In genomic region chr2:46308629-46309028, GRCh38 we compare ENCODE assay signal across 1 cellular context.
TF ChIP-seq lines count a peak whose summit lies in the region.

No MANE protein-coding gene starts in this region.

TF ChIP-seq in HepG2, 621 proteins besides CTCF, POLR2A, EP300 and RAD21 (continued from another document and continues in another):
- TF ChIP-seq ZNF768 (CRISPR knock-in tag; IDR thresholded peaks at IDR 0.05), result no peak
- no peak for TF ChIP-seq PRPF4 (IDR thresholded peaks at IDR 0.05; ENCODE audit: low read depth, low read length, poor library complexity, severe bottlenecking)
- TF ChIP-seq ZBTB38 (CRISPR knock-in tag; IDR thresholded peaks at IDR 0.05), result no peak
- TF ChIP-seq RXRA (CRISPR knock-in tag; IDR thresholded peaks at IDR 0.05), result no peak
- no peak for TF ChIP-seq TRIM22 (IDR thresholded peaks at IDR 0.05)
- TF ChIP-seq SATB2 (CRISPR knock-in tag; IDR thresholded peaks at IDR 0.05), result no peak
- TF ChIP-seq ZBTB20 (CRISPR knock-in tag; IDR thresholded peaks at IDR 0.05; ENCODE audit: borderline replicate concordance, low read depth), result 0 out of 2 replicates have a peak, but pooled peaks have one; percentile 28
- no peak for TF ChIP-seq AHR (CRISPR knock-in tag; IDR thresholded peaks at IDR 0.05)
- TF ChIP-seq CHD4 (IDR thresholded peaks at IDR 0.05; ENCODE audit: borderline replicate concordance, low read length), result no peak; the same call in 1 of the 2 replicates
- TF ChIP-seq CREB1 (IDR thresholded peaks at IDR 0.05), result no peak
- 0 out of 2 replicates have a peak, but pooled peaks have one; percentile 56 for TF ChIP-seq CREB1 (CRISPR knock-in tag; IDR thresholded peaks at IDR 0.05)
- peak; percentile 87 for TF ChIP-seq ZNF124 (CRISPR knock-in tag; IDR thresholded peaks at IDR 0.05)
- 0 out of 2 replicates have a peak, but pooled peaks have one; percentile 28 for TF ChIP-seq ZNF710 (CRISPR knock-in tag; IDR thresholded peaks at IDR 0.05; ENCODE audit: borderline replicate concordance)
- no peak for TF ChIP-seq RBM22 (optimal IDR thresholded peaks at IDR 0.05; ENCODE audit: low read length)
- peak; percentile 34; the same call in 1 of the 2 replicates for TF ChIP-seq ZNF652 (CRISPR knock-in tag; IDR thresholded peaks at IDR 0.05; ENCODE audit: borderline replicate concordance, low read depth)
- peak; percentile 80 for TF ChIP-seq DPF2 (CRISPR knock-in tag; IDR thresholded peaks at IDR 0.05; ENCODE audit: borderline replicate concordance, low read depth)
- no peak for TF ChIP-seq ZNF407 (CRISPR knock-in tag; IDR thresholded peaks at IDR 0.05; ENCODE audit: not compliant biosample characterization)
- no peak for TF ChIP-seq TBX3 (IDR thresholded peaks at IDR 0.05; ENCODE audit: borderline replicate concordance)
- TF ChIP-seq ZNF883 (CRISPR knock-in tag; IDR thresholded peaks at IDR 0.05; ENCODE audit: not compliant biosample characterization), result no peak
- no peak for TF ChIP-seq USF2 (IDR thresholded peaks at IDR 0.05; ENCODE audit: low read depth, low read length)
- TF ChIP-seq USF2 (CRISPR knock-in tag; IDR thresholded peaks at IDR 0.05; ENCODE audit: borderline replicate concordance), result no peak
- TF ChIP-seq ZNF501 (CRISPR knock-in tag; IDR thresholded peaks at IDR 0.05), result no peak
- TF ChIP-seq THAP9 (CRISPR knock-in tag; IDR thresholded peaks at IDR 0.05; ENCODE audit: borderline replicate concordance), result no peak
- peak; percentile 93 for TF ChIP-seq ZNF331 (CRISPR knock-in tag; IDR thresholded peaks at IDR 0.05)
- peak; percentile 58; the same call in 1 of the 2 replicates for TF ChIP-seq KAT7 (CRISPR knock-in tag; IDR thresholded peaks at IDR 0.05; ENCODE audit: borderline replicate concordance)
- TF ChIP-seq ISL2 (CRISPR knock-in tag; IDR thresholded peaks at IDR 0.05), result peak; percentile 86
- no peak for TF ChIP-seq ATF2 (CRISPR knock-in tag; IDR thresholded peaks at IDR 0.05)
- TF ChIP-seq ZFX (CRISPR knock-in tag; IDR thresholded peaks at IDR 0.05; ENCODE audit: low read depth), result no peak
- TF ChIP-seq CENPX (CRISPR knock-in tag; IDR thresholded peaks at IDR 0.05), result no peak
- peak; percentile 81; the same call in 1 of the 2 replicates for TF ChIP-seq ETV5 (CRISPR knock-in tag; IDR thresholded peaks at IDR 0.05; ENCODE audit: borderline replicate concordance)
- TF ChIP-seq CEBPG (CRISPR knock-in tag; IDR thresholded peaks at IDR 0.05), result peak; percentile 98
- no peak for TF ChIP-seq POLR2G (IDR thresholded peaks at IDR 0.05; ENCODE audit: low read depth, low read length)
- TF ChIP-seq GLMP (CRISPR knock-in tag; IDR thresholded peaks at IDR 0.05; ENCODE audit: borderline replicate concordance), result no peak
- TF ChIP-seq TCF12 (IDR thresholded peaks at IDR 0.05), result no peak
- 0 out of 2 replicates have a peak, but pooled peaks have one; percentile 20 for TF ChIP-seq TCF12 (CRISPR knock-in tag; IDR thresholded peaks at IDR 0.05)
- TF ChIP-seq ZNF256 (CRISPR knock-in tag; conservative IDR thresholded peaks at IDR 0.05), result no peak
- no peak for TF ChIP-seq ZBTB42 (CRISPR knock-in tag; IDR thresholded peaks at IDR 0.05)
- no peak for TF ChIP-seq ZIK1 (CRISPR knock-in tag; IDR thresholded peaks at IDR 0.05; ENCODE audit: borderline replicate concordance, low read depth)
- peak; percentile 40; the same call in 1 of the 2 replicates for TF ChIP-seq DRAP1 (CRISPR knock-in tag; IDR thresholded peaks at IDR 0.05)
